2 cellular contexts compared by ENCODE assay signal in the genomic region with DNA sequence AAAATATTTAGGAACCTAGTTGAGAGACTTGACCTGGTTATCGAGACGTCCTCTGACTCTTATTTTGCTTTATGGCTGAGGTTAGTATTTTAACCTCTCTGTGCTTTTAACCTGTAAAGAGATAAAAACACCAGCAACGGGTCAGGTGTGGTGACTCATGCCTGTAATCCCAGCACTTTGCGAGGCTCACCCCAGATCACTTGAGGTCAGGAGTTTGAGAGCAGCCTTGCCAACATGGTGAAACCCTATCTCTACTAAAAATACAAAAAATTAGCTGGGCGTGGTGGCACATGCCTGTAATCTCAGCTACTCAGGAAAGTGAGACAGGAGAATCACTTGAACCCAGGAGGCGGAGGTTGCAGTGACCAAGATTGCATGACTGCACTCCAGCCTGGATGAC. TPM values are rescaled to one million over a fixed set of nuclear protein-coding genes. Genes with fewer than 3 reads are reported as not detected.
"Had no signal": no experiment of that assay in that cellular context is flagged by ENCODE, and none has a peak within 500 bp of the region (broad histone marks: within the 10 kb centered on the region; RNA-seq: fewer than 3 reads in every experiment).

No MANE protein-coding gene starts in this region.

RNA-seq across cellular contexts. Expression of a gene that starts 48.1 kb away (rescaled TPM):
- total RNA-seq: activated CD8-positive, alpha-beta T cell treated with anti-CD3 and anti-CD28 coated beads, Interleukin-2, amount 10 ng/mL, durations not matched to agents 7 days and 5 days had no signal
- polyA plus RNA-seq: SK-N-SH had no signal
